In genomic region chr14:46661728-46662127, GRCh38 we compare ENCODE assay signal across 15 cellular contexts. TPM values are rescaled to one million over a fixed set of nuclear protein-coding genes. Genes with fewer than 3 reads are reported as not detected.
A peak's percentile ranks its signal among the peaks of the same experiment; 100 is the strongest.
DNase-seq lines count a peak whose midpoint lies in the region; ATAC-seq and TF ChIP-seq lines count a peak whose summit lies in the region.
"Had no signal": no experiment of that assay in that cellular context is flagged by ENCODE, and none has a peak within 500 bp of the region (broad histone marks: within the 10 kb centered on the region; RNA-seq: fewer than 3 reads in every experiment).

No MANE protein-coding gene starts in this region.

- no peaks in the 10 kb centered on the region for H3K27me3 ChIP-seq in breast epithelium
- no peaks in the 10 kb centered on the region for H3K27me3 ChIP-seq in smooth muscle cell (ENCODE audit: low read depth)
- H3K27me3 ChIP-seq in left lung = no peaks in the 10 kb centered on the region
- H3K27me3 ChIP-seq in sigmoid colon = no peaks in the 10 kb centered on the region

- H3K27ac ChIP-seq in breast epithelium (no peak overlapping the region), smooth muscle cell (ENCODE audit: low read depth) (no peak overlapping the region), left lung (no peak overlapping the region), sigmoid colon (no peak overlapping the region)
- H3K27ac ChIP-seq: psoas muscle had no signal

- H3K27ac Mint-ChIP-seq in MCF 10A (ENCODE audit: low read depth, unreplicated experiment) = no peak overlapping the region
- H3K27ac Mint-ChIP-seq: activated CD8-positive, alpha-beta T cell treated with anti-CD3 and anti-CD28 coated beads, Interleukin-2, amount 10 ng/mL, durations not matched to agents 7 days and 5 days; mesothelial cell of epicardium had no signal

- H3K4me1 Mint-ChIP-seq in MCF 10A (ENCODE audit: insufficient read depth, unreplicated experiment) = no peaks in the 10 kb centered on the region
- H3K4me1 Mint-ChIP-seq: mesothelial cell of epicardium had no signal

- H3K27me3 Mint-ChIP-seq in MCF 10A (ENCODE audit: insufficient read depth, unreplicated experiment) = peaks cover 18% of the 10 kb centered on the region

- in situ Hi-C loops in SK-MEL-5 (cut with HindIII; ENCODE audit: low pct_unique_long_range_greater_than_20kb, low sequenced_read_pairs) = no loop called here

- H3K9me3 Mint-ChIP-seq in MCF 10A (ENCODE audit: unreplicated experiment) = peaks cover 8% of the 10 kb centered on the region

- no peak for TF ChIP-seq EP300 in sigmoid colon (IDR thresholded peaks at IDR 0.05)

- H3K4me1 ChIP-seq in breast epithelium (no peaks in the 10 kb centered on the region), smooth muscle cell (ENCODE audit: low read depth) (no peaks in the 10 kb centered on the region), left lung (no peaks in the 10 kb centered on the region), sigmoid colon (no peaks in the 10 kb centered on the region)
- H3K4me1 ChIP-seq: psoas muscle had no signal

- H3K36me3 Mint-ChIP-seq in MCF 10A (ENCODE audit: insufficient read depth, unreplicated experiment) = no peaks in the 10 kb centered on the region
- H3K36me3 Mint-ChIP-seq: mesothelial cell of epicardium had no signal

- H3F3A ChIP-seq in smooth muscle cell (ENCODE audit: low read depth) = no peaks in the 10 kb centered on the region

- H3K36me3 ChIP-seq in breast epithelium = no peaks in the 10 kb centered on the region
- H3K36me3 ChIP-seq in smooth muscle cell (ENCODE audit: low read depth) = no peaks in the 10 kb centered on the region
- H3K36me3 ChIP-seq in left lung = no peaks in the 10 kb centered on the region
- H3K36me3 ChIP-seq in sigmoid colon = no peaks in the 10 kb centered on the region

- peaks cover 0 to 8% of the 10 kb centered on the region in 2 donors for H3K9me3 ChIP-seq in breast epithelium
- H3K9me3 ChIP-seq in smooth muscle cell (replicated peaks; ENCODE audit: low read depth) = no peaks in the 10 kb centered on the region
- H3K9me3 ChIP-seq in left lung = peaks cover 0 to 12% of the 10 kb centered on the region in 2 donors
- H3K9me3 ChIP-seq in sigmoid colon = no peaks in the 10 kb centered on the region

- DNase-seq in MCF 10A (ENCODE audit: unreplicated experiment) (peak; percentile 14), breast epithelium (ENCODE audit: low spot score in 2 of 2) (no peak), SK-MEL-5 (ENCODE audit: low read depth, low spot score) (peak; percentile 50), glomerular visceral epithelial cell (ENCODE audit: extremely low spot score) (peak; percentile 8), smooth muscle cell (lab: John Stamatoyannopoulos, UW; ENCODE audit: unreplicated experiment) (no peak), left lung (no peak), SW480 (ENCODE audit: low spot score) (no peak), sigmoid colon (no peak)
- DNase-seq: activated CD8-positive, alpha-beta T cell treated with anti-CD3 and anti-CD28 coated beads, Interleukin-2, amount 10 ng/mL, durations not matched to agents 7 days and 5 days; activated naive CD4-positive, alpha-beta T cell; caudate nucleus; psoas muscle had no signal

- H3K4me3 Mint-ChIP-seq in MCF 10A (ENCODE audit: unreplicated experiment) = no peak overlapping the region
- H3K4me3 Mint-ChIP-seq: activated CD8-positive, alpha-beta T cell treated with anti-CD3 and anti-CD28 coated beads, Interleukin-2, amount 10 ng/mL, durations not matched to agents 7 days and 5 days; mesothelial cell of epicardium had no signal

- ATAC-seq in left lung = no peak
- ATAC-seq: activated CD8-positive, alpha-beta T cell treated with anti-CD3 and anti-CD28 coated beads, Interleukin-2, amount 10 ng/mL, durations not matched to agents 7 days and 5 days; psoas muscle had no signal

- no peaks in the 10 kb centered on the region for H3K79me2 ChIP-seq in smooth muscle cell (ENCODE audit: low read depth)

- BruUV-seq in MCF 10A (replicated peaks; lab: Mats Ljungman, UMichigan) = no TSS peak

- no peak for TF ChIP-seq CTCF in MCF 10A (IDR thresholded peaks at IDR 0.05; ENCODE audit: unreplicated experiment)
- no peak for TF ChIP-seq CTCF in breast epithelium (IDR thresholded peaks at IDR 0.05)
- peak; percentile 17 for TF ChIP-seq CTCF in smooth muscle cell (IDR thresholded peaks at IDR 0.05; ENCODE audit: borderline replicate concordance, insufficient read depth, poor library complexity, severe bottlenecking)
- TF ChIP-seq CTCF in left lung (IDR thresholded peaks at IDR 0.05) = no peak
- TF ChIP-seq CTCF in sigmoid colon (IDR thresholded peaks at IDR 0.05) = no peak

- H3K9ac ChIP-seq in smooth muscle cell (ENCODE audit: low read depth) = no peak overlapping the region

- H3K4me2 ChIP-seq in smooth muscle cell = no peak overlapping the region

- intact Hi-C loops in MCF 10A (cut with micrococcal nuclease) = no loop called here
- intact Hi-C loops in breast epithelium (cut with DNase I; ENCODE audit: low total_unique reads) = no loop called here
- intact Hi-C loops in left lung (cut with DNase I) = no loop called here
- intact Hi-C loops in sigmoid colon (cut with DNase I) = no loop called here

- H3K4me3 ChIP-seq in breast epithelium = no peak overlapping the region
- H3K4me3 ChIP-seq in smooth muscle cell = no peak overlapping the region
- no peak overlapping the region for H3K4me3 ChIP-seq in left lung
- no peak overlapping the region for H3K4me3 ChIP-seq in sigmoid colon
- H3K4me3 ChIP-seq: psoas muscle had no signal

- POLR2A ChIA-PET in MCF 10A (lab: Yijun Ruan, JAX) = no interaction called here

- no peak overlapping the region for H2AFZ ChIP-seq in smooth muscle cell (ENCODE audit: low read depth)

- TF ChIP-seq POLR2A in breast epithelium (IDR thresholded peaks at IDR 0.05) (no peak), sigmoid colon (IDR thresholded peaks at IDR 0.05) (no peak)

- WGBS in smooth muscle cell (ENCODE audit: low lambda C conversion rate) = 52% methylated on average over 1 of the region's 1 CpG
- 28 to 39% methylated on average over 1 of the region's 1 CpG for WGBS in sigmoid colon, 2 donors

- no peaks in the 10 kb centered on the region for H4K20me1 ChIP-seq in smooth muscle cell (ENCODE audit: low read depth)

- CTCF ChIA-PET in MCF 10A (lab: Yijun Ruan, JAX) = interaction anchor here (0.6 kb wide), 1 partner anchor 16 kb away, joined by 3 read pairs; no protein-coding TSS in a partner anchor

RNA-seq across cellular contexts. Expression of gene RPL10L, which starts 10.1 kb away (rescaled TPM):
- total RNA-seq in MCF 10A (2022) = not detected in 2 replicates
- total RNA-seq in breast epithelium = not detected
- total RNA-seq in SK-MEL-5 (2014; rRNA removed; shearing (Covaris generic)) = not detected in 2 replicates
- 0.62 TPM in 1 of 2 replicates, not detected in the other for polyA plus RNA-seq in SK-MEL-5 (2015; cell fraction: cytosol; rRNA removed)
- polyA plus RNA-seq in SK-MEL-5 (2015; cell fraction: nucleus; rRNA removed) = not detected in 2 replicates
- total RNA-seq in smooth muscle cell = not detected in 2 replicates
- not detected in 2 replicates for polyA plus RNA-seq in smooth muscle cell
- total RNA-seq in left lung = not detected
- not detected for total RNA-seq in sigmoid colon
- polyA plus RNA-seq in sigmoid colon = 1 to 10 TPM in 2 of 3 donors, under 1 TPM in 1; 0.89 to 3.2 (median 2.4) TPM
- total RNA-seq: activated CD8-positive, alpha-beta T cell treated with anti-CD3 and anti-CD28 coated beads, Interleukin-2, amount 10 ng/mL, durations not matched to agents 7 days and 5 days; LHCN-M2; mesothelial cell of epicardium; psoas muscle had no signal
- polyA plus RNA-seq: esophagus, psoas muscle had no signal

Comparison
In these comparisons a context has a peak if more than half of its experiments do, and no peak if none do; other contexts are left out.
1. DNase-seq: peak in MCF 10A (single experiment), SK-MEL-5 (single experiment) and glomerular visceral epithelial cell (single experiment); none in breast epithelium (0 of 2), smooth muscle cell (single experiment), left lung (0 of 2), SW480 (single experiment) and sigmoid colon (single experiment).